27 cellular contexts compared by ENCODE assay signal in the genomic region with DNA sequence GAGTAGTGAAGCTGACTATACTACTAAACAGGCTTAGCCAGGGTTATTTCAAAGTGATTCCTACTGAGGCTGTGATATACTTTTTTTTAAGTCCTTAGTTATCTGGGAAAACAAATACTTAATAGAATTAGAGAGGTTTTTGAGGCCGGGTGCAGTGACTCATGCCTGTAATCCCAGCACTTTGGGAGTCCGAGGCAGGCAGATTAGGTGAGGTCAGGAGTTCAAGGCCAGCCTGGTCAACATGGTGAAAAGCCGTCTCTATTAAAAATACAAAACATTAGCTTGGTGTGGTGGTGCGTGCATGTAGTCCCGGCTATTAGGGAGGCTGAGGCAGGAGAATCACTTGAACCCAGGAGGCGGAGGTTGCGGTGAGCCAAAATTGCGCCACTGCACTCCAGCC. TPM values are rescaled to one million over a fixed set of nuclear protein-coding genes. Genes with fewer than 3 reads are reported as not detected.
"Had no signal": no experiment of that assay in that cellular context is flagged by ENCODE, and none has a peak within 500 bp of the region (broad histone marks: within the 10 kb centered on the region; RNA-seq: fewer than 3 reads in every experiment).

No MANE protein-coding gene starts in this region.

- H3K36me3 ChIP-seq: breast epithelium, MG63, Peyer's patch had no signal

- H3K4me2 ChIP-seq: KMS-11 had no signal

- H3K4me3 Mint-ChIP-seq: activated CD4-positive, alpha-beta T cell treated with anti-CD3 and anti-CD28 coated beads for 36 hours; activated CD8-positive, alpha-beta T cell treated with anti-CD3 and anti-CD28 coated beads for 36 hours; activated naive CD4-positive, alpha-beta T cell treated with anti-CD3 and anti-CD28 coated beads, Interleukin-2, amount 10 ng/mL, durations not matched to agents 7 days and 5 days; activated naive CD8-positive, alpha-beta T cell treated with anti-CD3 and anti-CD28 coated beads for 36 hours; activated T-cell treated with anti-CD3 and anti-CD28 coated beads, Interleukin-2, amount 50 U/mL, for 72 hours; T-cell had no signal

- ATAC-seq: activated CD4-positive, alpha-beta T cell treated with anti-CD3 and anti-CD28 coated beads for 36 hours; activated CD8-positive, alpha-beta T cell treated with anti-CD3 and anti-CD28 coated beads for 36 hours; activated T-cell treated with anti-CD3 and anti-CD28 coated beads, Interleukin-2, amount 50 U/mL, for 72 hours; T-cell had no signal

- H3K4me3 ChIP-seq: breast epithelium, MG63, Peyer's patch had no signal

- H3K9me3 ChIP-seq: breast epithelium, MG63, Peyer's patch had no signal

- H3K4me1 Mint-ChIP-seq: activated naive CD4-positive, alpha-beta T cell treated with anti-CD3 and anti-CD28 coated beads, Interleukin-2, amount 10 ng/mL, durations not matched to agents 7 days and 5 days had no signal

- DNase-seq: activated CD4-positive, alpha-beta T cell treated with anti-CD3 and anti-CD28 coated beads for 36 hours; activated CD8-positive, alpha-beta memory T cell treated with anti-CD3 and anti-CD28 coated beads, Interleukin-2, amount 50 U/mL, for 4 hours; activated CD8-positive, alpha-beta T cell treated with anti-CD3 and anti-CD28 coated beads for 36 hours; activated gamma-delta T cell treated with Interleukin-2 at 50 U/mL for 16 hours; activated naive CD4-positive, alpha-beta T cell treated with anti-CD3 and anti-CD28 coated beads, Interleukin-2, amount 10 ng/mL, durations not matched to agents 7 days and 5 days; activated naive CD8-positive, alpha-beta T cell treated with anti-CD3 and anti-CD28 coated beads for 36 hours; activated T-cell treated with anti-CD3 and anti-CD28 coated beads, Interleukin-2, amount 50 U/mL, for 72 hours; anterior cingulate cortex; central memory CD4-positive, alpha-beta T cell; MG63; MV-4-11; NCI-H1092 treated with DMSO at 0.1 percent for 48 hours; NCI-H1417 treated with DMSO at 0.1 percent for 48 hours; NCI-H1694; NCI-H2029; NCI-H345; NCI-H510A; NCI-H526 treated with DMSO at 0.1 percent for 48 hours; Peyer's patch; Right ventricle myocardium superior; T-cell; T-helper 2 cell had no signal

- H3K27me3 ChIP-seq: breast epithelium, MG63, Peyer's patch had no signal

- H3K36me3 Mint-ChIP-seq: activated naive CD4-positive, alpha-beta T cell treated with anti-CD3 and anti-CD28 coated beads, Interleukin-2, amount 10 ng/mL, durations not matched to agents 7 days and 5 days; activated naive CD8-positive, alpha-beta T cell treated with anti-CD3 and anti-CD28 coated beads for 36 hours; T-cell had no signal

- H3K9ac ChIP-seq: KMS-11 had no signal

- H3K4me1 ChIP-seq: breast epithelium, Peyer's patch had no signal

- H3K27ac ChIP-seq: breast epithelium, KMS-11, Peyer's patch, RWPE1, VCaP had no signal

- H3K9me3 Mint-ChIP-seq: activated CD8-positive, alpha-beta T cell treated with anti-CD3 and anti-CD28 coated beads for 36 hours; activated naive CD4-positive, alpha-beta T cell treated with anti-CD3 and anti-CD28 coated beads, Interleukin-2, amount 10 ng/mL, durations not matched to agents 7 days and 5 days; activated naive CD8-positive, alpha-beta T cell treated with anti-CD3 and anti-CD28 coated beads for 36 hours; activated T-cell treated with anti-CD3 and anti-CD28 coated beads, Interleukin-2, amount 50 U/mL, for 72 hours; activated T-helper 2 cell treated with anti-CD3 and anti-CD28 coated beads, Interferon-gamma antibody, Interleukin-2, Interleukin-4, amounts not matched to agents 10 μg/mL and 5 μg/mL and 100 μg/mL, durations not matched to agents 14 hours and 24 hours and 36 hours; T-cell had no signal

- H3K27ac Mint-ChIP-seq: activated CD4-positive, alpha-beta T cell treated with anti-CD3 and anti-CD28 coated beads for 36 hours; activated CD8-positive, alpha-beta T cell treated with anti-CD3 and anti-CD28 coated beads for 36 hours; activated naive CD4-positive, alpha-beta T cell treated with anti-CD3 and anti-CD28 coated beads, Interleukin-2, amount 10 ng/mL, durations not matched to agents 7 days and 5 days; activated naive CD8-positive, alpha-beta T cell treated with anti-CD3 and anti-CD28 coated beads for 36 hours; activated T-cell treated with anti-CD3 and anti-CD28 coated beads, Interleukin-2, amount 50 U/mL, for 72 hours; activated T-helper 2 cell treated with anti-CD3 and anti-CD28 coated beads, Interferon-gamma antibody, Interleukin-2, Interleukin-4, amounts not matched to agents 10 μg/mL and 5 μg/mL and 100 μg/mL, durations not matched to agents 14 hours and 24 hours and 36 hours; T-cell had no signal

RNA-seq across cellular contexts. Expression of a gene that starts 34.2 kb away (rescaled TPM):
- total RNA-seq: activated CD4-positive, alpha-beta T cell treated with anti-CD3 and anti-CD28 coated beads for 36 hours; activated CD8-positive, alpha-beta T cell treated with anti-CD3 and anti-CD28 coated beads for 36 hours; activated naive CD8-positive, alpha-beta T cell treated with anti-CD3 and anti-CD28 coated beads for 36 hours had no signal
